ENCODE assay signal across 26 cellular contexts in genomic region chr15:96160800-96161199, GRCh38.
A peak's percentile ranks its signal among the peaks of the same experiment; 100 is the strongest.
DNase-seq lines count a peak whose midpoint lies in the region; ATAC-seq, FAIRE-seq and TF ChIP-seq lines count a peak whose summit lies in the region.
"Had no signal": no experiment of that assay in that cellular context is flagged by ENCODE, and none has a peak within 500 bp of the region (broad histone marks: within the 10 kb centered on the region; RNA-seq: fewer than 3 reads in every experiment).

No MANE protein-coding gene starts in this region.

- no peak for TF ChIP-seq POLR2A in esophagus squamous epithelium (IDR thresholded peaks at IDR 0.05)

- H3K27ac ChIP-seq in HEK293 (ENCODE audit: extremely low read depth, low read depth, low read length) (no peak overlapping the region), SK-N-MC (peak overlapping the region; percentile 75; the same call in 1 of the 2 replicates), esophagus squamous epithelium (peak overlapping the region in 3 of 4 donors; percentile 39 to 71 (median 65)), small intestine (ENCODE audit: low read depth in 1 of 2, low read length in 1 of 2) (peak overlapping the region in 1 of 2 donors; percentile 56)
- H3K27ac ChIP-seq in CD8-positive, alpha-beta T cell (ENCODE audit: low read depth, low read length): no peak overlapping the region
- H3K27ac ChIP-seq: cardiac muscle cell, psoas muscle had no signal

- TF ChIP-seq CTCF in HEK293 (tag by site-specific recombination; IDR thresholded peaks at IDR 0.05) (no peak), esophagus squamous epithelium (IDR thresholded peaks at IDR 0.05) (no peak)
- no peak for TF ChIP-seq CTCF in CD8-positive, alpha-beta T cell (IDR thresholded peaks at IDR 0.05)

- no peaks in the 10 kb centered on the region for H3K9me3 Mint-ChIP-seq in CD8-positive, alpha-beta T cell

- H3K9ac ChIP-seq in SK-N-MC (ENCODE audit: insufficient read length): no peak overlapping the region

- no peaks in the 10 kb centered on the region for H3K36me3 Mint-ChIP-seq in CD8-positive, alpha-beta T cell

- peaks cover 0 to 22% (median 0%) of the 10 kb centered on the region in 4 donors for H3K27me3 ChIP-seq in esophagus squamous epithelium
- no peaks in the 10 kb centered on the region for H3K27me3 ChIP-seq in small intestine (ENCODE audit: control insufficient read depth in 2 of 2, insufficient read depth in 2 of 2, low read length in 2 of 2)
- no peaks in the 10 kb centered on the region for H3K27me3 ChIP-seq in CD8-positive, alpha-beta T cell (ENCODE audit: insufficient read depth, low read length)
- H3K27me3 ChIP-seq: adrenal gland, cardiac muscle cell had no signal

- peaks cover 10% of the 10 kb centered on the region; the same call in 1 of the 2 replicates for H3K4me1 ChIP-seq in HEK293 (ENCODE audit: control insufficient read depth, insufficient read depth, low read length)
- peaks cover 3 to 28% (median 4%) of the 10 kb centered on the region in 3 donors for H3K4me1 ChIP-seq in esophagus squamous epithelium
- peaks cover 0 to 4% of the 10 kb centered on the region in 2 donors for H3K4me1 ChIP-seq in small intestine (ENCODE audit: control insufficient read depth in 2 of 2, insufficient read depth in 1 of 2, low read depth in 1 of 2, low read length in 1 of 2)
- H3K4me1 ChIP-seq in CD8-positive, alpha-beta T cell (ENCODE audit: insufficient read depth, low read length): no peaks in the 10 kb centered on the region
- H3K4me1 ChIP-seq: psoas muscle had no signal

- POLR2A ChIA-PET in HEK293 (lab: Yijun Ruan, JAX): no interaction called here
- POLR2A ChIA-PET in CD8-positive, alpha-beta T cell (lab: Charles Lee): no interaction called here

- no peak for DNase-seq in SK-N-MC (ENCODE audit: low read depth, low spot score)
- no peak for DNase-seq in esophagus squamous epithelium (lab: John Stamatoyannopoulos, UW)
- peak; percentile 56 for DNase-seq in small intestine
- no peak for DNase-seq in CD8-positive, alpha-beta T cell
- DNase-seq in hippocampal formation (lab: John Stamatoyannopoulos, UW): no peak
- DNase-seq in SKM-1 (lab: John Stamatoyannopoulos, UW; ENCODE audit: unreplicated experiment): no peak
- DNase-seq: activated CD8-positive, alpha-beta T cell treated with anti-CD3 and anti-CD28 coated beads, Interleukin-2, amount 10 ng/mL, durations not matched to agents 7 days and 5 days; activated gamma-delta T cell treated with Interleukin-2 at 50 U/mL for 16 hours; COR-L47; DND-41; NCI-H2081; NCI-H446 treated with DMSO at 0.1 percent for 48 hours; RPMI8226; stimulated activated CD4-positive, alpha-beta T cell treated with anti-CD3 and anti-CD28 coated beads, Interleukin-4, amount 100 ng/mL, for 1 hour; stimulated activated naive CD4-positive, alpha-beta T cell; T1000; trophoblast cell had no signal

- no peak overlapping the region for H3K4me3 Mint-ChIP-seq in CD8-positive, alpha-beta T cell
- H3K4me3 Mint-ChIP-seq: activated CD8-positive, alpha-beta T cell treated with anti-CD3 and anti-CD28 coated beads, Interleukin-2, amount 10 ng/mL, durations not matched to agents 7 days and 5 days; neural crest cell had no signal

- no peaks in the 10 kb centered on the region for H3K9me3 ChIP-seq in HEK293 (ENCODE audit: control insufficient read depth, insufficient read depth, low read depth, low read length)
- H3K9me3 ChIP-seq in SK-N-MC (ENCODE audit: low read depth, low read length): no peaks in the 10 kb centered on the region
- no peaks in the 10 kb centered on the region for H3K9me3 ChIP-seq in esophagus squamous epithelium
- no peaks in the 10 kb centered on the region for H3K9me3 ChIP-seq in small intestine (ENCODE audit: control insufficient read depth, low read depth)
- H3K9me3 ChIP-seq in CD8-positive, alpha-beta T cell (ENCODE audit: low read length): no peaks in the 10 kb centered on the region
- H3K9me3 ChIP-seq: adrenal gland, mucosa of descending colon, psoas muscle had no signal

- H3K4me1 Mint-ChIP-seq in CD8-positive, alpha-beta T cell (ENCODE audit: low read depth): no peaks in the 10 kb centered on the region

- CTCF ChIA-PET in HEK293 (lab: Yijun Ruan, JAX): no interaction called here
- CTCF ChIA-PET in CD8-positive, alpha-beta T cell (lab: Charles Lee): no interaction called here

- no peak for FAIRE-seq in small intestine (lab: Jason Lieb, UNC)
- FAIRE-seq: GM12891 had no signal

- no peak for ATAC-seq in GM18502 (IDR thresholded peaks at IDR 0.05; ENCODE audit: poor library complexity, unreplicated experiment)
- ATAC-seq in CD8-positive, alpha-beta T cell: no peak
- ATAC-seq: activated CD4-positive, CD25-positive, alpha-beta regulatory T cell treated with anti-CD3 and anti-CD28 coated beads, Interleukin-2, amount 50 U/mL, for 24 hours; activated CD8-positive, alpha-beta T cell treated with anti-CD3 and anti-CD28 coated beads, Interleukin-2, amount 10 ng/mL, durations not matched to agents 7 days and 5 days; mucosa of descending colon; psoas muscle had no signal

- H3K4me3 ChIP-seq in HEK293 (ENCODE audit: low read depth, low read length) (no peak overlapping the region), SK-N-MC (peak overlapping the region; percentile 58; the same call in 1 of the 2 replicates), esophagus squamous epithelium (no peak overlapping the region), small intestine (ENCODE audit: low read depth in 1 of 2, low read length in 2 of 2) (no peak overlapping the region)
- H3K4me3 ChIP-seq in CD8-positive, alpha-beta T cell (ENCODE audit: low read depth, low read length): no peak overlapping the region
- H3K4me3 ChIP-seq: adrenal gland, cardiac muscle cell, mucosa of descending colon, psoas muscle had no signal

- 21 to 45% methylated on average over 1 of the region's 1 CpG for WGBS in esophagus squamous epithelium, 2 donors
- WGBS in small intestine, 3 donors: 0 to 38% (median 11%) methylated on average over 1 of the region's 1 CpG

- no peak overlapping the region for H3K27ac Mint-ChIP-seq in CD8-positive, alpha-beta T cell
- H3K27ac Mint-ChIP-seq: activated CD8-positive, alpha-beta T cell treated with anti-CD3 and anti-CD28 coated beads, Interleukin-2, amount 10 ng/mL, durations not matched to agents 7 days and 5 days had no signal

- H3K36me3 ChIP-seq in HEK293 (ENCODE audit: control insufficient read depth in 2 of 2, insufficient read depth in 1 of 2, low read length in 2 of 2): no peaks in the 10 kb centered on the region
- no peaks in the 10 kb centered on the region for H3K36me3 ChIP-seq in SK-N-MC (ENCODE audit: insufficient read depth, low read length)
- no peaks in the 10 kb centered on the region for H3K36me3 ChIP-seq in esophagus squamous epithelium
- H3K36me3 ChIP-seq in small intestine (ENCODE audit: control insufficient read depth in 2 of 2, insufficient read depth in 2 of 2, low read length in 2 of 2): no peaks in the 10 kb centered on the region
- no peaks in the 10 kb centered on the region for H3K36me3 ChIP-seq in CD8-positive, alpha-beta T cell (ENCODE audit: insufficient read depth, low read length)
- H3K36me3 ChIP-seq: adrenal gland, cardiac muscle cell had no signal

- intact Hi-C loops in esophagus squamous epithelium (cut with DNase I): no loop called here
- intact Hi-C loops in CD8-positive, alpha-beta T cell (cut with DNase I, micrococcal nuclease): no loop called here

- H3K27me3 Mint-ChIP-seq in CD8-positive, alpha-beta T cell (ENCODE audit: low read depth): peaks cover 22% of the 10 kb centered on the region

TF ChIP-seq in HEK293, 187 proteins besides CTCF, POLR2A, EP300 and RAD21:
- TF ChIP-seq ZBTB48 (tag by site-specific recombination; IDR thresholded peaks at IDR 0.05) (peak; percentile 50; the same call in 1 of the 2 replicates), ZNF311 (tag by site-specific recombination; IDR thresholded peaks at IDR 0.05; ENCODE audit: borderline replicate concordance) (no peak)

Comparison
In these comparisons a context has a peak if more than half of its experiments do, and no peak if none do; other contexts are left out.
1. H3K27ac ChIP-seq: peak in SK-N-MC (single experiment) and esophagus squamous epithelium (3 of 4); none in HEK293 (single experiment) and CD8-positive, alpha-beta T cell (single experiment).